Comparison of ENCODE assay signal across 25 cellular contexts in the genomic region with DNA sequence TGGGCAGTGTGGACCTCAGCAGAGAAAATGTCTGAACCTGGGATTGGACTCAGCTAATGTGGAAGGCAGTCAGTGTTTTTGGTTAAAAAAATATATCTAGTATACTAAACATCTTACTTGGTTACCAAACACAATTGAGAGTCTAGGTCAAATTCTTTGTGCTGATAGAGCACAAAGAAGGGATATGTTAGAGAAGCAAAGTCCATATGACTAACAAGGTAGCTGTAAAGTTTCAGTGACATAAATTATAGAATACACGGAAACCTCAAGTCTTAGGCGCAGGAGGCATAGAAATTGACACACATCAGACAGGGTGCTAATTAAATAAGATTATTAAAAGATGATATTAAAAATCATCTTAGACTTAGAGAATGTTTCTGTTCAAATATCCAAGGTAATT.
"Had no signal": no experiment of that assay in that cellular context is flagged by ENCODE, and none has a peak within 500 bp of the region (broad histone marks: within the 10 kb centered on the region; RNA-seq: fewer than 3 reads in every experiment).

No MANE protein-coding gene starts in this region.

- H3K36me3 ChIP-seq: esophagus squamous epithelium, gastrocnemius medialis, heart right ventricle, left lung, lower lobe of right lung had no signal

- H3K36me3 Mint-ChIP-seq: immature natural killer cell, mesothelial cell of epicardium had no signal

- DNase-seq: cortex of kidney; effector CD8-positive, alpha-beta T cell; effector memory CD8-positive, alpha-beta T cell; endodermal cell; erythroblast; esophagus squamous epithelium; foreskin fibroblast; foreskin melanocyte; gastrocnemius medialis; glutamatergic neuron; head of caudate nucleus; heart right ventricle; hypothalamus; immature natural killer cell; islet precursor cell; kidney; kidney glomerular epithelial cell; left lung; left ventricle myocardium superior; lower lobe of right lung; mesenchymal stem cell had no signal

- H3K27me3 Mint-ChIP-seq: dendritic cell treated with granulocyte-macrophage colony-stimulating factor and Interleukin-4, amounts not matched to agents 40 ng/mL and 50 ng/mL, for 4 days; effector memory CD8-positive, alpha-beta T cell had no signal

- H3K27me3 ChIP-seq: esophagus squamous epithelium, gastrocnemius medialis, heart right ventricle, left lung had no signal

- H3K9me3 Mint-ChIP-seq: dendritic cell treated with granulocyte-macrophage colony-stimulating factor and Interleukin-4, amounts not matched to agents 40 ng/mL and 50 ng/mL, for 4 days; endodermal cell; mesothelial cell of epicardium had no signal

- ATAC-seq: effector memory CD8-positive, alpha-beta T cell; esophagus mucosa; gastrocnemius medialis; heart right ventricle; left lung; left ventricle myocardium superior; lower lobe of right lung had no signal

- H3K27ac ChIP-seq: epithelial cell of prostate, esophagus squamous epithelium, gastrocnemius medialis, heart right ventricle, left lung, lower lobe of right lung had no signal

- H3K4me1 Mint-ChIP-seq: endodermal cell, immature natural killer cell, mesothelial cell of epicardium had no signal

- H3K9me3 ChIP-seq: esophagus squamous epithelium, gastrocnemius medialis, heart right ventricle, left lung, lower lobe of right lung had no signal

- H3K4me3 Mint-ChIP-seq: dendritic cell treated with granulocyte-macrophage colony-stimulating factor and Interleukin-4, amounts not matched to agents 40 ng/mL and 50 ng/mL, for 4 days; effector memory CD8-positive, alpha-beta T cell; endodermal cell; immature natural killer cell; mesothelial cell of epicardium had no signal

- H3K4me3 ChIP-seq: esophagus squamous epithelium, gastrocnemius medialis, heart right ventricle, left lung, lower lobe of right lung had no signal

- H3K27ac Mint-ChIP-seq: dendritic cell treated with granulocyte-macrophage colony-stimulating factor and Interleukin-4, amounts not matched to agents 40 ng/mL and 50 ng/mL, for 4 days; effector memory CD8-positive, alpha-beta T cell; endodermal cell; immature natural killer cell; mesothelial cell of epicardium had no signal

- H3K4me1 ChIP-seq: esophagus squamous epithelium, gastrocnemius medialis, left lung, lower lobe of right lung had no signal
